Comparison of ENCODE assay signal across 8 cellular contexts in genomic region chr10:110671788-110672579, GRCh38. TPM values are rescaled to one million over a fixed set of nuclear protein-coding genes. Genes with fewer than 3 reads are reported as not detected.
A peak's percentile ranks its signal among the peaks of the same experiment; 100 is the strongest.
DNase-seq lines count a peak whose midpoint lies in the region; ATAC-seq and TF ChIP-seq lines count a peak whose summit lies in the region.

No MANE protein-coding gene starts in this region.

- peaks cover 18% of the 10 kb centered on the region for H3K27me3 ChIP-seq in endodermal cell (ENCODE audit: control insufficient read depth, insufficient read depth, low read length, poor library complexity, severe bottlenecking)

- WGBS in endodermal cell (ENCODE audit: insufficient coverage in 1 of 2, insufficient read length in 1 of 2), 2 experiments = 5 to 6% methylated on average over 26 to 47 of the region's 47 CpGs

- peak overlapping the region; percentile 64 for H3K9ac ChIP-seq in endodermal cell (ENCODE audit: extremely low read depth, low read length, poor library complexity, severe bottlenecking)

- peak overlapping the region; percentile 82 for H3K4me3 ChIP-seq in endodermal cell (ENCODE audit: low read length)

- peak; percentile 79 for DNase-seq in A172 (ENCODE audit: low spot score)
- peak; percentile 78 for DNase-seq in NCI-H460 (ENCODE audit: extremely low read depth, low read depth)
- peak; percentile 53 to 59 (median 56) for DNase-seq in activated CD8-positive, alpha-beta memory T cell treated with anti-CD3 and anti-CD28 coated beads for 48 hours (ENCODE audit: low read depth in 2 of 3, low spot score in 2 of 3)
- DNase-seq in endodermal cell = peak; percentile 92
- DNase-seq in midbrain (lab: John Stamatoyannopoulos, UW) = peak; percentile 57
- peak; percentile 44 to 54 for DNase-seq in stimulated activated CD8-positive, alpha-beta memory T cell treated with anti-CD3 and anti-CD28 coated beads, Interleukin-15, amount 100 ng/mL, for 4 hours (ENCODE audit: low read depth in 2 of 2)

- no peak overlapping the region for H3K27ac ChIP-seq in endodermal cell (ENCODE audit: low read depth, low read length)

- peaks cover 41% of the 10 kb centered on the region for H3K27me3 Mint-ChIP-seq in endodermal cell (ENCODE audit: insufficient read depth)

- H3K9me3 Mint-ChIP-seq in endodermal cell = no peaks in the 10 kb centered on the region

- no peaks in the 10 kb centered on the region for H3K9me3 ChIP-seq in endodermal cell (ENCODE audit: control insufficient read depth, low read length)

- H3K4me1 ChIP-seq in endodermal cell (ENCODE audit: control insufficient read depth, insufficient read depth, low read length) = peaks cover 17% of the 10 kb centered on the region

- H3K27ac Mint-ChIP-seq in endodermal cell = no peak overlapping the region

- H3K4me3 Mint-ChIP-seq in endodermal cell = peak overlapping the region; percentile 62

- H3K4me1 Mint-ChIP-seq in endodermal cell = peaks cover 24% of the 10 kb centered on the region

- H3K36me3 Mint-ChIP-seq in endodermal cell (ENCODE audit: low read depth) = no peaks in the 10 kb centered on the region

- peak; percentile 98 for TF ChIP-seq CTCF in endodermal cell (conservative IDR thresholded peaks at IDR 0.05)

- no peaks in the 10 kb centered on the region for H3K36me3 ChIP-seq in endodermal cell (ENCODE audit: control insufficient read depth, insufficient read depth, low read length)

- ATAC-seq in GM18502 (IDR thresholded peaks at IDR 0.05; ENCODE audit: poor library complexity, unreplicated experiment) (peak; percentile 99), HG02884 (IDR thresholded peaks at IDR 0.05; ENCODE audit: unreplicated experiment) (peak; percentile 98)

RNA-seq across cellular contexts. Expression of gene RBM20, which starts 27.8 kb away (rescaled TPM):
- 0.24 and 0.46 TPM in 2 replicates for total RNA-seq in A172 (2014; rRNA removed; shearing (Covaris generic))
- 2.0 and 2.3 TPM in 2 replicates for total RNA-seq in NCI-H460 (2014; rRNA removed; shearing (Covaris generic))
- 9.4 and 12.2 TPM in 2 replicates for polyA plus RNA-seq in NCI-H460 (2014; cell fraction: nucleus; rRNA removed)
- 1 to 10 TPM; 6.2 to 7.0 TPM for total RNA-seq in endodermal cell
- 1.6 TPM for polyA plus RNA-seq in endodermal cell (2013, experiment 1 of 2)
- polyA plus RNA-seq in endodermal cell (2013, experiment 2 of 2) = 1.9 TPM
